ENCODE assay signal across 1 cellular context in genomic region chr2:181581534-181581933, GRCh38.
TF ChIP-seq lines count a peak whose summit lies in the region.

No MANE protein-coding gene starts in this region.

TF ChIP-seq in GM12878, 131 proteins besides CTCF, POLR2A, EP300 and RAD21 (continued from another document):
- TF ChIP-seq HSF1 (IDR thresholded peaks at IDR 0.05; ENCODE audit: low read depth, low read length) (no peak), TCF12 (IDR thresholded peaks at IDR 0.05; ENCODE audit: low read depth, low read length) (no peak), IRF5 (IDR thresholded peaks at IDR 0.05; ENCODE audit: borderline replicate concordance) (no peak), BCL11A (IDR thresholded peaks at IDR 0.05; ENCODE audit: low read depth, low read length) (no peak)
